ENCODE assay signal across 14 cellular contexts in genomic region chr2:96152301-96153165, GRCh38. TPM values are rescaled to one million over a fixed set of nuclear protein-coding genes. Genes with fewer than 3 reads are reported as not detected.
A peak's percentile ranks its signal among the peaks of the same experiment; 100 is the strongest.
DNase-seq lines count a peak whose midpoint lies in the region; ATAC-seq, FAIRE-seq and TF ChIP-seq lines count a peak whose summit lies in the region.
"Had no signal": no experiment of that assay in that cellular context is flagged by ENCODE, and none has a peak within 500 bp of the region (broad histone marks: within the 10 kb centered on the region; RNA-seq: fewer than 3 reads in every experiment).

No MANE protein-coding gene starts in this region.

- H3K4me1 Mint-ChIP-seq in T-helper 1 cell treated with Interleukin-12 subunit alpha and Interleukin-12 subunit beta and Interleukin-4 antibody, amounts not matched to agents 30 μg/mL and 1 μg/mL, for 36 hours (ENCODE audit: low read depth), result peaks cover 37% of the 10 kb centered on the region
- peaks cover 5% of the 10 kb centered on the region for H3K4me1 Mint-ChIP-seq in chondrocyte (ENCODE audit: low read depth)
- peaks cover 57% of the 10 kb centered on the region for H3K4me1 Mint-ChIP-seq in activated CD8-positive, alpha-beta memory T cell treated with anti-CD3 and anti-CD28 coated beads, Interleukin-2, amount 10 ng/mL, durations not matched to agents 7 days and 5 days

- no peak for TF ChIP-seq CTCF in chondrocyte (IDR thresholded peaks at IDR 0.05)
- no peak for TF ChIP-seq CTCF in omental fat pad (IDR thresholded peaks at IDR 0.05)

- no peak for DNase-seq in T-helper 1 cell
- peak; percentile 57 for DNase-seq in chondrocyte (ENCODE audit: low spot score)
- DNase-seq in posterior vena cava (ENCODE audit: low spot score), result peak; percentile 48
- no peak for DNase-seq in omental fat pad (ENCODE audit: low spot score)
- DNase-seq in urothelium cell line (ENCODE audit: low spot score), result no peak
- no peak for DNase-seq in activated CD8-positive, alpha-beta memory T cell treated with anti-CD3 and anti-CD28 coated beads, Interleukin-2, amount 10 ng/mL, durations not matched to agents 7 days and 5 days
- DNase-seq: activated CD4-positive, alpha-beta T cell treated with anti-CD3 and anti-CD28 coated beads, Interleukin-2, amount 50 U/mL, for 48 hours; DMS79; effector memory CD4-positive, alpha-beta T cell; NCI-H748 treated with DMSO at 0.1 percent for 48 hours had no signal

- CTCF ChIA-PET in activated CD8-positive, alpha-beta memory T cell treated with anti-CD3 and anti-CD28 coated beads, Interleukin-2, amount 10 ng/mL, durations not matched to agents 7 days and 5 days (lab: Charles Lee), result interaction anchor here (2.6 to 27.2 kb wide), 3 partner anchors 8 to 13 kb away, joined by 13 to 675 read pairs (median 675); partner anchors contain the start of genes ASTL and DUSP2

- intact Hi-C loops in posterior vena cava (cut with DNase I), result no loop called here

- H3K9me3 Mint-ChIP-seq in T-helper 1 cell treated with Interleukin-12 subunit alpha and Interleukin-12 subunit beta and Interleukin-4 antibody, amounts not matched to agents 30 μg/mL and 1 μg/mL, for 36 hours, result no peaks in the 10 kb centered on the region
- no peaks in the 10 kb centered on the region for H3K9me3 Mint-ChIP-seq in chondrocyte (ENCODE audit: low read depth)
- H3K9me3 Mint-ChIP-seq in activated CD8-positive, alpha-beta memory T cell treated with anti-CD3 and anti-CD28 coated beads, Interleukin-2, amount 10 ng/mL, durations not matched to agents 7 days and 5 days (ENCODE audit: low read depth), result no peaks in the 10 kb centered on the region

- H3K36me3 Mint-ChIP-seq in T-helper 1 cell treated with Interleukin-12 subunit alpha and Interleukin-12 subunit beta and Interleukin-4 antibody, amounts not matched to agents 30 μg/mL and 1 μg/mL, for 36 hours (ENCODE audit: low read depth), result no peaks in the 10 kb centered on the region
- no peaks in the 10 kb centered on the region for H3K36me3 Mint-ChIP-seq in chondrocyte (ENCODE audit: low read depth)
- no peaks in the 10 kb centered on the region for H3K36me3 Mint-ChIP-seq in activated CD8-positive, alpha-beta memory T cell treated with anti-CD3 and anti-CD28 coated beads, Interleukin-2, amount 10 ng/mL, durations not matched to agents 7 days and 5 days

- H3K27ac ChIP-seq in KOPT-K1 (ENCODE audit: low read depth, low read length, poor library complexity, severe bottlenecking), result peak overlapping the region; percentile 41
- H3K27ac ChIP-seq: SK-N-MC had no signal

- no peak overlapping the region for H3K4me3 Mint-ChIP-seq in T-helper 1 cell treated with Interleukin-12 subunit alpha and Interleukin-12 subunit beta and Interleukin-4 antibody, amounts not matched to agents 30 μg/mL and 1 μg/mL, for 36 hours
- no peak overlapping the region for H3K4me3 Mint-ChIP-seq in chondrocyte (ENCODE audit: unreplicated experiment)
- no peak overlapping the region for H3K4me3 Mint-ChIP-seq in activated CD8-positive, alpha-beta memory T cell treated with anti-CD3 and anti-CD28 coated beads, Interleukin-2, amount 10 ng/mL, durations not matched to agents 7 days and 5 days

- no peaks in the 10 kb centered on the region for H3K27me3 Mint-ChIP-seq in T-helper 1 cell treated with Interleukin-12 subunit alpha and Interleukin-12 subunit beta and Interleukin-4 antibody, amounts not matched to agents 30 μg/mL and 1 μg/mL, for 36 hours (ENCODE audit: low read depth)
- H3K27me3 Mint-ChIP-seq in chondrocyte (ENCODE audit: low read depth), result peaks cover 2% of the 10 kb centered on the region
- no peaks in the 10 kb centered on the region for H3K27me3 Mint-ChIP-seq in activated CD8-positive, alpha-beta memory T cell treated with anti-CD3 and anti-CD28 coated beads, Interleukin-2, amount 10 ng/mL, durations not matched to agents 7 days and 5 days

- no peaks in the 10 kb centered on the region for H3K9me3 ChIP-seq in KOPT-K1 (ENCODE audit: insufficient read depth, low read length, poor library complexity, severe bottlenecking)

- ATAC-seq in omental fat pad (ENCODE audit: low FRiP score), result no peak
- no peak for ATAC-seq in activated CD8-positive, alpha-beta memory T cell treated with anti-CD3 and anti-CD28 coated beads, Interleukin-2, amount 10 ng/mL, durations not matched to agents 7 days and 5 days

- no peaks in the 10 kb centered on the region for H3K36me3 ChIP-seq in KOPT-K1 (ENCODE audit: insufficient read depth, low read length)

- H3K27ac Mint-ChIP-seq in T-helper 1 cell treated with Interleukin-12 subunit alpha and Interleukin-12 subunit beta and Interleukin-4 antibody, amounts not matched to agents 30 μg/mL and 1 μg/mL, for 36 hours, result peak overlapping the region; percentile 45
- no peak overlapping the region for H3K27ac Mint-ChIP-seq in chondrocyte (ENCODE audit: unreplicated experiment)
- no peak overlapping the region for H3K27ac Mint-ChIP-seq in activated CD8-positive, alpha-beta memory T cell treated with anti-CD3 and anti-CD28 coated beads, Interleukin-2, amount 10 ng/mL, durations not matched to agents 7 days and 5 days

- FAIRE-seq in urothelium cell line (lab: Jason Lieb, UNC), result no peak
- FAIRE-seq: A204.1 had no signal

RNA-seq across cellular contexts. Expression of gene DUSP2, which starts 7.3 kb away (rescaled TPM):
- total RNA-seq in chondrocyte, result 0.31 to 1.3 TPM (median 1.1 TPM) in 3 replicates
- 1 to 10 TPM; 3.5 to 3.8 TPM for total RNA-seq in posterior vena cava
- 100 to 1,000 TPM in 1 of 4 donors, 10 to 100 TPM in 1, 1 to 10 TPM in 2; 8.5 to 199 (median 18.8) TPM for total RNA-seq in omental fat pad
- 10 to 100 TPM; 32.0 to 53.6 TPM for total RNA-seq in activated CD8-positive, alpha-beta memory T cell treated with anti-CD3 and anti-CD28 coated beads, Interleukin-2, amount 10 ng/mL, durations not matched to agents 7 days and 5 days

RNA-seq across cellular contexts. Expression of gene ASTL, which starts 14.2 kb away (rescaled TPM):
- total RNA-seq in chondrocyte (not detected in 3 replicates), posterior vena cava (not detected), omental fat pad (1 to 10 TPM in 1 of 4 donors, under 1 TPM in 1, not detected in 2; 0.84 to 3.3 TPM)
- 1 to 10 TPM; 1.9 to 6.4 TPM for total RNA-seq in activated CD8-positive, alpha-beta memory T cell treated with anti-CD3 and anti-CD28 coated beads, Interleukin-2, amount 10 ng/mL, durations not matched to agents 7 days and 5 days

RNA-seq across cellular contexts. Expression of gene ADRA2B, which starts 36.2 kb away (rescaled TPM):
- 0.07 TPM in 1 of 3 replicates, not detected in the others for total RNA-seq in chondrocyte
- 1 to 10 TPM; 4.1 to 7.1 TPM for total RNA-seq in posterior vena cava
- 1 to 10 TPM in 3 of 4 donors, under 1 TPM in 1; 0.63 to 9.8 (median 2.6) TPM for total RNA-seq in omental fat pad
- under 1 TPM; 0.09 to 0.15 TPM for total RNA-seq in activated CD8-positive, alpha-beta memory T cell treated with anti-CD3 and anti-CD28 coated beads, Interleukin-2, amount 10 ng/mL, durations not matched to agents 7 days and 5 days

RNA-seq across cellular contexts. Expression of gene STARD7, which starts 56.1 kb away (rescaled TPM):
- total RNA-seq in chondrocyte (61.0 to 81.8 TPM (median 66.1 TPM) in 3 replicates), posterior vena cava (10 to 100 TPM; 68.0 to 71.4 TPM), omental fat pad (100 to 1,000 TPM; 116 to 149 (median 125) TPM)
- total RNA-seq in activated CD8-positive, alpha-beta memory T cell treated with anti-CD3 and anti-CD28 coated beads, Interleukin-2, amount 10 ng/mL, durations not matched to agents 7 days and 5 days, result 100 to 1,000 TPM; 131 to 180 TPM

Comparison
In these comparisons a context has a peak if more than half of its experiments do, and no peak if none do; other contexts are left out.
1. DNase-seq: peak in chondrocyte (single experiment) and posterior vena cava (single experiment); none in T-helper 1 cell (0 of 5), omental fat pad (single experiment), urothelium cell line (single experiment) and activated CD8-positive, alpha-beta memory T cell treated with anti-CD3 and anti-CD28 coated beads, Interleukin-2, amount 10 ng/mL, durations not matched to agents 7 days and 5 days (single experiment).